ENCODE assay signal across 8 cellular contexts in genomic region chr9:114238919-114239879, GRCh38.
A peak's percentile ranks its signal among the peaks of the same experiment; 100 is the strongest.
DNase-seq lines count a peak whose midpoint lies in the region; TF ChIP-seq lines count a peak whose summit lies in the region.

No MANE protein-coding gene starts in this region.

- H3K9me3 Mint-ChIP-seq in Caco-2 (ENCODE audit: unreplicated experiment) (no peaks in the 10 kb centered on the region), glutamatergic neuron (ENCODE audit: unreplicated experiment) (no peaks in the 10 kb centered on the region)
- no peaks in the 10 kb centered on the region for H3K9me3 Mint-ChIP-seq in activated naive CD4-positive, alpha-beta T cell treated with anti-CD3 and anti-CD28 coated beads, Interleukin-2, amount 10 ng/mL, durations not matched to agents 7 days and 5 days

- no peaks in the 10 kb centered on the region for H3K27me3 ChIP-seq in Caco-2 (replicated peaks; ENCODE audit: control insufficient read depth, insufficient read depth, low read length)

- POLR2A ChIA-PET in Caco-2 (lab: Charles Lee) = no interaction called here

- peaks cover 2% of the 10 kb centered on the region for H3K36me3 ChIP-seq in Caco-2 (ENCODE audit: control insufficient read depth, insufficient read depth, low read length)

- H3K4me3 Mint-ChIP-seq in Caco-2 (ENCODE audit: unreplicated experiment) = no peak overlapping the region
- H3K4me3 Mint-ChIP-seq in glutamatergic neuron (ENCODE audit: unreplicated experiment) = no peak overlapping the region
- no peak overlapping the region for H3K4me3 Mint-ChIP-seq in activated naive CD4-positive, alpha-beta T cell treated with anti-CD3 and anti-CD28 coated beads, Interleukin-2, amount 10 ng/mL, durations not matched to agents 7 days and 5 days

- CTCF ChIA-PET in Caco-2 (lab: Charles Lee) = interaction anchor here (0.6 to 2.6 kb wide), 6 partner anchors 25 to 157 kb away, joined by 3 to 11 read pairs (median 6); no protein-coding TSS in a partner anchor
- CTCF ChIA-PET in activated naive CD4-positive, alpha-beta T cell treated with anti-CD3 and anti-CD28 coated beads, Interleukin-2, amount 10 ng/mL, durations not matched to agents 7 days and 5 days (lab: Charles Lee) = interaction anchor here (1.0 to 1.2 kb wide), 2 partner anchors 52 kb away, joined by 3 read pairs; no protein-coding TSS in a partner anchor

- TF ChIP-seq CTCF in Caco-2 (IDR thresholded peaks at IDR 0.05; ENCODE audit: insufficient read depth in 1 of 2, low read depth in 1 of 2, low read length in 1 of 2, severe bottlenecking in 1 of 2, unreplicated experiment in 1 of 2) = peak; percentile 7 to 36
- peak; percentile 9 for TF ChIP-seq CTCF in NB4 (IDR thresholded peaks at IDR 0.05; ENCODE audit: low read depth, low read length)
- TF ChIP-seq CTCF in choroid plexus epithelial cell (conservative IDR thresholded peaks at IDR 0.05; ENCODE audit: low read depth, low read length) = peak; percentile 73
- TF ChIP-seq CTCF in glutamatergic neuron (IDR thresholded peaks at IDR 0.05; ENCODE audit: partially characterized antibody, unreplicated experiment) = no peak

- H3K9me3 ChIP-seq in Caco-2 = no peaks in the 10 kb centered on the region

- no TSS peak for BruUV-seq in Caco-2 (replicated peaks; lab: Mats Ljungman, UMichigan)

- H3K27ac Mint-ChIP-seq in Caco-2 (ENCODE audit: unreplicated experiment) = no peak overlapping the region
- H3K27ac Mint-ChIP-seq in glutamatergic neuron (ENCODE audit: unreplicated experiment) = no peak overlapping the region
- H3K27ac Mint-ChIP-seq in activated naive CD4-positive, alpha-beta T cell treated with anti-CD3 and anti-CD28 coated beads, Interleukin-2, amount 10 ng/mL, durations not matched to agents 7 days and 5 days = no peak overlapping the region

- H3K4me3 ChIP-seq in Caco-2 (ENCODE audit: low read depth, low read length) (no peak overlapping the region), NB4 (ENCODE audit: low read depth, low read length) (no peak overlapping the region), choroid plexus epithelial cell (ENCODE audit: low read depth, low read length) (no peak overlapping the region)

- DNase-seq in Caco-2 (peak; percentile 64 to 71), NB4 (ENCODE audit: low read depth) (peak; percentile 56), choroid plexus epithelial cell (ENCODE audit: low read depth) (peak; percentile 73), lung microvascular endothelial cell (ENCODE audit: low read depth in 2 of 2) (peak; percentile 61 to 81), NCI-H1436 (lab: John Stamatoyannopoulos, UW) (no peak), glutamatergic neuron (no peak), NCI-H446 treated with DMSO at 0.1 percent for 48 hours (lab: John Stamatoyannopoulos, UW) (no peak)
- no peak for DNase-seq in activated naive CD4-positive, alpha-beta T cell treated with anti-CD3 and anti-CD28 coated beads, Interleukin-2, amount 10 ng/mL, durations not matched to agents 7 days and 5 days

- no peak for TF ChIP-seq POLR2A in NB4 (IDR thresholded peaks at IDR 0.05; ENCODE audit: extremely low read depth, insufficient read length)

- peaks cover 4% of the 10 kb centered on the region; the same call in 1 of the 2 replicates for H3K4me1 ChIP-seq in Caco-2

- intact Hi-C loops in Caco-2 (cut with micrococcal nuclease; ENCODE audit: unreplicated experiment) = loop anchor here (1.0 kb wide), 1 partner anchor 52 kb away; no protein-coding TSS in a partner anchor

- H3K36me3 Mint-ChIP-seq in Caco-2 (ENCODE audit: insufficient read depth, unreplicated experiment) = peaks cover 15% of the 10 kb centered on the region
- H3K36me3 Mint-ChIP-seq in glutamatergic neuron (ENCODE audit: unreplicated experiment) = no peaks in the 10 kb centered on the region
- no peaks in the 10 kb centered on the region for H3K36me3 Mint-ChIP-seq in activated naive CD4-positive, alpha-beta T cell treated with anti-CD3 and anti-CD28 coated beads, Interleukin-2, amount 10 ng/mL, durations not matched to agents 7 days and 5 days

- H3K27me3 Mint-ChIP-seq in Caco-2 (ENCODE audit: insufficient read depth, unreplicated experiment) (no peaks in the 10 kb centered on the region), glutamatergic neuron (ENCODE audit: unreplicated experiment) (peaks cover 4% of the 10 kb centered on the region)
- peaks cover 11% of the 10 kb centered on the region for H3K27me3 Mint-ChIP-seq in activated naive CD4-positive, alpha-beta T cell treated with anti-CD3 and anti-CD28 coated beads, Interleukin-2, amount 10 ng/mL, durations not matched to agents 7 days and 5 days

- H3K4me1 Mint-ChIP-seq in Caco-2 (ENCODE audit: low read depth, unreplicated experiment) (no peaks in the 10 kb centered on the region), glutamatergic neuron (ENCODE audit: low read depth, unreplicated experiment) (peaks cover 3% of the 10 kb centered on the region)
- no peaks in the 10 kb centered on the region for H3K4me1 Mint-ChIP-seq in activated naive CD4-positive, alpha-beta T cell treated with anti-CD3 and anti-CD28 coated beads, Interleukin-2, amount 10 ng/mL, durations not matched to agents 7 days and 5 days

Comparison
In these comparisons a context has a peak if more than half of its experiments do, and no peak if none do; other contexts are left out.
1. DNase-seq: peak in Caco-2 (2 of 2), NB4 (single experiment), choroid plexus epithelial cell (single experiment) and lung microvascular endothelial cell (2 of 2); none in NCI-H1436 (single experiment), glutamatergic neuron (single experiment), activated naive CD4-positive, alpha-beta T cell treated with anti-CD3 and anti-CD28 coated beads, Interleukin-2, amount 10 ng/mL, durations not matched to agents 7 days and 5 days (single experiment) and NCI-H446 treated with DMSO at 0.1 percent for 48 hours (single experiment).